Comparison of ENCODE assay signal across 8 cellular contexts in the genomic region with DNA sequence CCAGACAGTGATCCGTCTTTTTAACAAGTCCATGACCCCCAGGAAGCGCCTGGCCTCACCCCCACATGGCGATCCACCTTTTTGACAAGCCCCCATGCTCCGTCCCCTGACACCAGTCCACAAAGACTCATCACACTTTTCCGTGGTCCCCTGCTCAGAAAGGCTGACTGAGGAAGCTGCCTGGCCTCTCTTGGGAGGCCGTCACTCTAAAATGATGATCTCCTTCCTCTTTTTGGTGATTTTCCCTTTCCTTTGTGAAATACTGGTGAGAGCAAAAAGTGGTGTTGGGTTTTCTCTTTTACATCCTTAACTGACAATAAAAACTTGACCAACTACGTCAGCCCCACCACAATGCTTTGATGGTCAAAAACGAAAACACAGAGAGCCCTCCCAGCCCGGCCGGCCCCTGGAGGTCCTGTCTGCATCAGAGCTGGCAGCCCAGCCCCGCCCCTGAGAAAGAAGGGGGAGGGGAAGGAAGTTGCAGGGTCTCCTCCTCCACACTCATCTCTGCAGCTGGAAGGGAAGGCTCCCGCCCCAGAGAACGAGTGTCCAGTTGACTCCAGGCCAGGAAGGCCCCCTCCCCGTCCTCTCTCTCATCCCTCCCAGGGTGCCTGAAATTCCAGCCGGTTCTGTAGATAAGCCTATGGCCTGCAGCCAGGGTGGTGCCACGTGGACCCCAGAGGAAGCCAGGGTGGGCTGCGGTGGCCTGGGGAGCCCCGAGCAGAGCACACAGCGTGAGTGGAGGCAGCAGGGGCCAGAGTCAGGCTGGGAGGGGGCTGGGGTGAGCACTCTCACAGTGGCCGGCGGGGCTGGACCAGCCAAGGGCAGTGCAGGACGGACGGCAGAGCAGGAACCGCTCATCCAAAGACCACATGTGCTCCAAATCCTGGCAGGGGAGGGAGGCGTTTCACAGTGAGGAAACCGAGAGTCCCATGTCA. TPM values are rescaled to one million over a fixed set of nuclear protein-coding genes. Genes with fewer than 3 reads are reported as not detected.
A peak's percentile ranks its signal among the peaks of the same experiment; 100 is the strongest.
DNase-seq lines count a peak whose midpoint lies in the region; ATAC-seq and TF ChIP-seq lines count a peak whose summit lies in the region.

No MANE protein-coding gene starts in this region.

- H3K4me2 ChIP-seq in SK-N-SH (peak overlapping the region; percentile 65), parathyroid adenoma (ENCODE audit: low read length) (no peak overlapping the region)

- H3K79me2 ChIP-seq in SK-N-SH (ENCODE audit: insufficient read depth) (no peaks in the 10 kb centered on the region; the same call in none of the 2 replicates), parathyroid adenoma (peaks cover 54% of the 10 kb centered on the region)

- no peaks in the 10 kb centered on the region for H3K36me3 Mint-ChIP-seq in activated T-helper 2 cell treated with anti-CD3 and anti-CD28 coated beads, Interferon-gamma antibody, Interleukin-2, Interleukin-4, amounts not matched to agents 10 μg/mL and 5 μg/mL and 100 μg/mL, durations not matched to agents 14 hours and 24 hours and 36 hours (ENCODE audit: low read depth)
- no peaks in the 10 kb centered on the region for H3K36me3 Mint-ChIP-seq in T-helper 2 cell treated with Interferon-gamma antibody and Interleukin-4, amounts not matched to agents 5 μg/mL and 100 μg/mL, for 36 hours (ENCODE audit: low read depth)

- H3K27ac ChIP-seq in SK-N-SH (ENCODE audit: low read depth in 2 of 2, low read length in 1 of 2) (peak overlapping the region; percentile 26 to 76), parathyroid adenoma (peak overlapping the region; percentile 21)

- intact Hi-C loops in activated T-helper 2 cell treated with anti-CD3 and anti-CD28 coated beads, Interferon-gamma antibody, Interleukin-2, Interleukin-4, amounts not matched to agents 10 μg/mL and 5 μg/mL and 100 μg/mL, durations not matched to agents 14 hours and 24 hours and 36 hours (cut with micrococcal nuclease), result loop anchor here (10.0 kb wide), 1 partner anchor 208 kb away; the partner anchor contains the start of gene ERCC3

- H3K27me3 Mint-ChIP-seq in activated T-helper 2 cell treated with anti-CD3 and anti-CD28 coated beads, Interferon-gamma antibody, Interleukin-2, Interleukin-4, amounts not matched to agents 10 μg/mL and 5 μg/mL and 100 μg/mL, durations not matched to agents 14 hours and 24 hours and 36 hours (ENCODE audit: low read depth), result peaks cover 3% of the 10 kb centered on the region
- H3K27me3 Mint-ChIP-seq in T-helper 2 cell treated with Interferon-gamma antibody and Interleukin-4, amounts not matched to agents 5 μg/mL and 100 μg/mL, for 36 hours (ENCODE audit: low read depth), result peaks cover 5% of the 10 kb centered on the region

- H3K27ac Mint-ChIP-seq in activated T-helper 2 cell treated with anti-CD3 and anti-CD28 coated beads, Interferon-gamma antibody, Interleukin-2, Interleukin-4, amounts not matched to agents 10 μg/mL and 5 μg/mL and 100 μg/mL, durations not matched to agents 14 hours and 24 hours and 36 hours, result no peak overlapping the region
- H3K27ac Mint-ChIP-seq in T-helper 2 cell treated with Interferon-gamma antibody and Interleukin-4, amounts not matched to agents 5 μg/mL and 100 μg/mL, for 36 hours, result no peak overlapping the region

- TF ChIP-seq CTCF in SK-N-SH (IDR thresholded peaks at IDR 0.05), result no peak
- no peak for TF ChIP-seq CTCF in fibroblast of the aortic adventitia (IDR thresholded peaks at IDR 0.05; ENCODE audit: insufficient read depth, low read length)
- no peak for TF ChIP-seq CTCF in parathyroid adenoma (IDR thresholded peaks at IDR 0.05)

- TF ChIP-seq RAD21 in SK-N-SH (IDR thresholded peaks at IDR 0.05; ENCODE audit: low read length), result no peak

- WGBS in SK-N-SH (ENCODE audit: low lambda C conversion rate), result 62% methylated on average over 26 of the region's 26 CpGs

- H2AFZ ChIP-seq in SK-N-SH (ENCODE audit: low read depth), result no peak overlapping the region
- no peak overlapping the region for H2AFZ ChIP-seq in parathyroid adenoma

- peaks cover 28% of the 10 kb centered on the region for H3K4me1 Mint-ChIP-seq in activated T-helper 2 cell treated with anti-CD3 and anti-CD28 coated beads, Interferon-gamma antibody, Interleukin-2, Interleukin-4, amounts not matched to agents 10 μg/mL and 5 μg/mL and 100 μg/mL, durations not matched to agents 14 hours and 24 hours and 36 hours (ENCODE audit: low read depth)
- H3K4me1 Mint-ChIP-seq in T-helper 2 cell treated with Interferon-gamma antibody and Interleukin-4, amounts not matched to agents 5 μg/mL and 100 μg/mL, for 36 hours (ENCODE audit: low read depth), result peaks cover 33% of the 10 kb centered on the region

- H3K9me3 Mint-ChIP-seq in activated T-helper 2 cell treated with anti-CD3 and anti-CD28 coated beads, Interferon-gamma antibody, Interleukin-2, Interleukin-4, amounts not matched to agents 10 μg/mL and 5 μg/mL and 100 μg/mL, durations not matched to agents 14 hours and 24 hours and 36 hours, result no peaks in the 10 kb centered on the region
- no peaks in the 10 kb centered on the region for H3K9me3 Mint-ChIP-seq in T-helper 2 cell treated with Interferon-gamma antibody and Interleukin-4, amounts not matched to agents 5 μg/mL and 100 μg/mL, for 36 hours

- H3K27me3 ChIP-seq in SK-N-SH (ENCODE audit: insufficient read depth), result no peaks in the 10 kb centered on the region
- H3K27me3 ChIP-seq in parathyroid adenoma (ENCODE audit: control insufficient read depth, insufficient read depth, low read length), result no peaks in the 10 kb centered on the region

- H3K4me3 ChIP-seq in SK-N-SH (ENCODE audit: low read depth in 2 of 2, low read length in 1 of 2) (no peak overlapping the region), fibroblast of the aortic adventitia (ENCODE audit: low read depth, low read length) (peak overlapping the region; percentile 46), parathyroid adenoma (ENCODE audit: low read depth, low read length) (no peak overlapping the region)

- peak; percentile 83 for ATAC-seq in GM18907 (IDR thresholded peaks at IDR 0.05; ENCODE audit: unreplicated experiment)
- ATAC-seq in HG03025 (IDR thresholded peaks at IDR 0.05; ENCODE audit: low FRiP score, unreplicated experiment), result peak; percentile 70

- H3K36me3 ChIP-seq in SK-N-SH (replicated peaks in 1 of 2; ENCODE audit: control insufficient read depth in 1 of 2, insufficient read depth in 2 of 2, low read length in 1 of 2), result no peaks in the 10 kb centered on the region
- no peaks in the 10 kb centered on the region for H3K36me3 ChIP-seq in parathyroid adenoma (ENCODE audit: control insufficient read depth, insufficient read depth, low read length)

- H3K4me1 ChIP-seq in SK-N-SH (ENCODE audit: control insufficient read depth in 1 of 2, insufficient read depth in 2 of 2, low read depth in 1 of 2, low read length in 1 of 2) (peaks cover 12 to 51% of the 10 kb centered on the region in 2 experiments; a peak in 2 of 4 replicates), parathyroid adenoma (peaks cover 49% of the 10 kb centered on the region)

- CTCF ChIA-PET in SK-N-SH (lab: Yijun Ruan, JAX), result interaction anchor here (1.3 to 2.5 kb wide), 5 partner anchors 9 to 20 kb away, joined by 4 to 10 read pairs (median 6); partner anchors contain the start of gene BIN1

- H3K9me2 ChIP-seq in SK-N-SH, result no peaks in the 10 kb centered on the region

- DNase-seq in SK-N-SH, result peak; percentile 89
- peak; percentile 94 for DNase-seq in fibroblast of the aortic adventitia (ENCODE audit: low read depth)
- no peak for DNase-seq in activated T-helper 2 cell treated with anti-CD3 and anti-CD28 coated beads, Interferon-gamma antibody, Interleukin-2, Interleukin-4, amounts not matched to agents 10 μg/mL and 5 μg/mL and 100 μg/mL, durations not matched to agents 14 hours and 24 hours and 36 hours (ENCODE audit: low spot score)
- no peak for DNase-seq in T-helper 2 cell treated with Interferon-gamma antibody and Interleukin-4, amounts not matched to agents 5 μg/mL and 100 μg/mL, for 36 hours (ENCODE audit: low spot score)
- no peak for DNase-seq in activated CD4-positive, alpha-beta T cell treated with anti-CD3 and anti-CD28 coated beads for 1 hour

- POLR2A ChIA-PET in SK-N-SH (lab: Yijun Ruan, JAX), result interaction anchor here (0.6 to 1.2 kb wide), 2 partner anchors 19 to 85 kb away, joined by 6 read pairs; partner anchors contain the start of gene BIN1

- no peak overlapping the region for H3K4me3 Mint-ChIP-seq in activated T-helper 2 cell treated with anti-CD3 and anti-CD28 coated beads, Interferon-gamma antibody, Interleukin-2, Interleukin-4, amounts not matched to agents 10 μg/mL and 5 μg/mL and 100 μg/mL, durations not matched to agents 14 hours and 24 hours and 36 hours (ENCODE audit: low read depth)
- no peak overlapping the region for H3K4me3 Mint-ChIP-seq in T-helper 2 cell treated with Interferon-gamma antibody and Interleukin-4, amounts not matched to agents 5 μg/mL and 100 μg/mL, for 36 hours

- H3K9ac ChIP-seq in SK-N-SH (no peak overlapping the region), parathyroid adenoma (no peak overlapping the region)

- H3K9me3 ChIP-seq in SK-N-SH, result no peaks in the 10 kb centered on the region
- H3K9me3 ChIP-seq in parathyroid adenoma (ENCODE audit: control insufficient read depth, low read length), result no peaks in the 10 kb centered on the region

- peak in 1 of 2 experiments; percentile 40; a peak in 1 of 4 replicates for TF ChIP-seq EP300 in SK-N-SH (IDR thresholded peaks at IDR 0.05; ENCODE audit: borderline replicate concordance in 1 of 2, low read depth in 1 of 2, low read length in 1 of 2)

- H4K20me1 ChIP-seq in SK-N-SH (ENCODE audit: insufficient read depth), result 0 out of 2 replicates have a peak, but pooled peaks cover 10% of the 10 kb centered on the region

- peaks cover 4% of the 10 kb centered on the region for H3F3A ChIP-seq in SK-N-SH (replicated peaks; ENCODE audit: insufficient read depth)

TF ChIP-seq in SK-N-SH, 30 proteins besides CTCF, POLR2A, EP300 and RAD21 (continues in another document):
- TF ChIP-seq, protein P1, sequence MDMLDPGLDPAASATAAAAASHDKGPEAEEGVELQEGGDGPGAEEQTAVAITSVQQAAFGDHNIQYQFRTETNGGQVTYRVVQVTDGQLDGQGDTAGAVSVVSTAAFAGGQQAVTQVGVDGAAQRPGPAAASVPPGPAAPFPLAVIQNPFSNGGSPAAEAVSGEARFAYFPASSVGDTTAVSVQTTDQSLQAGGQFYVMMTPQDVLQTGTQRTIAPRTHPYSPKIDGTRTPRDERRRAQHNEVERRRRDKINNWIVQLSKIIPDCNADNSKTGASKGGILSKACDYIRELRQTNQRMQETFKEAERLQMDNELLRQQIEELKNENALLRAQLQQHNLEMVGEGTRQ (IDR thresholded peaks at IDR 0.05; ENCODE audit: borderline replicate concordance, low read depth, low read length), result no peak
- no peak for TF ChIP-seq SMC3 (IDR thresholded peaks at IDR 0.05; ENCODE audit: low read depth, low read length)

RNA-seq across cellular contexts. Expression of gene BIN1, which starts 19.9 kb away (rescaled TPM):
- polyA plus RNA-seq in SK-N-SH (2012; rRNA removed), result 31.5 and 40.3 TPM in 2 replicates
- 20.0 and 26.8 TPM in 2 replicates for polyA plus RNA-seq in SK-N-SH (2012; cell fraction: cytosol; rRNA removed)
- 38.8 and 49.6 TPM in 2 replicates for polyA plus RNA-seq in SK-N-SH (2012; cell fraction: nucleus; rRNA removed)
- 45.8 and 68.7 TPM in 2 replicates for total RNA-seq in fibroblast of the aortic adventitia (ENCODE audit: low replicate concordance)
- 48.1 and 51.7 TPM in 2 replicates for total RNA-seq in activated T-helper 2 cell treated with anti-CD3 and anti-CD28 coated beads, Interferon-gamma antibody, Interleukin-2, Interleukin-4, amounts not matched to agents 10 μg/mL and 5 μg/mL and 100 μg/mL, durations not matched to agents 14 hours and 24 hours and 36 hours

Comparison
In these comparisons a context has a peak if more than half of its experiments do, and no peak if none do; other contexts are left out.
1. DNase-seq: peak in SK-N-SH (single experiment) and fibroblast of the aortic adventitia (single experiment); none in activated T-helper 2 cell treated with anti-CD3 and anti-CD28 coated beads, Interferon-gamma antibody, Interleukin-2, Interleukin-4, amounts not matched to agents 10 μg/mL and 5 μg/mL and 100 μg/mL, durations not matched to agents 14 hours and 24 hours and 36 hours (single experiment), T-helper 2 cell treated with Interferon-gamma antibody and Interleukin-4, amounts not matched to agents 5 μg/mL and 100 μg/mL, for 36 hours (single experiment) and activated CD4-positive, alpha-beta T cell treated with anti-CD3 and anti-CD28 coated beads for 1 hour (single experiment).